ENCODE assay signal across 19 cellular contexts in the genomic region with DNA sequence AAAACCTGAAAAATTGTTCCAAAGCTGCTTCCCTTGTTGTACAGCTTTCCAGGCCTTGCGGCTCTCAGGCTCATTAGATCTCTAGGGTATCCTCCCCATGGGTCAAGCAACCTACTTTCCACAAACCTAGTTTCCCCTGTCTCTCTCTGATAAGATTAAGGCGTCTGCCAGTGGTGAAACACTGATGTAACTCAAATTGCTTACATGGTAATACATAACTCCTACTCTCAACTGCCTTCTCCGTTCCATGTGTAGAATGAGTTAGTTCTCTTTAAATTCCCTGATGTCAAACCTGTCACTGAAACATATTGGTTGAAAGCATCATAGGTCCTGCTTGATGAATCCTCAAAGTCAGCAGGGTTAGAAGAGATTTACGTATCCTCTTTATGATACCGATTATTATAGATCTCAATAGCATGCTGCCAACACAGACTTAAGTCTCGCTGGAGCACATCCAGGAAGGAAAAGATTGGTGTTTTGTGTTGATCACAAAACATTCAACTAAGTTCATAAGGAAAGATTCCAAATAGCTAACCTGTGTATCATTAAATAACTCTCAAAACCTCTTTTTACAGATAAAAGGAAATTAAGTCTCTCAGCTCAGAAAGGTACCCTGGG. TPM values are rescaled to one million over a fixed set of nuclear protein-coding genes. Genes with fewer than 3 reads are reported as not detected.
DNase-seq lines count a peak whose midpoint lies in the region; ATAC-seq and TF ChIP-seq lines count a peak whose summit lies in the region.
"Had no signal": no experiment of that assay in that cellular context is flagged by ENCODE, and none has a peak within 500 bp of the region (broad histone marks: within the 10 kb centered on the region; RNA-seq: fewer than 3 reads in every experiment).

No MANE protein-coding gene starts in this region.

- ATAC-seq in activated CD4-positive, alpha-beta T cell treated with anti-CD3 and anti-CD28 coated beads for 36 hours: no peak
- no peak for ATAC-seq in naive thymus-derived CD8-positive, alpha-beta T cell
- ATAC-seq in Right ventricle myocardium superior (ENCODE audit: poor library complexity): no peak
- ATAC-seq: left lobe of liver had no signal

- no peaks in the 10 kb centered on the region for H3K9me3 Mint-ChIP-seq in activated CD4-positive, alpha-beta T cell treated with anti-CD3 and anti-CD28 coated beads for 36 hours (ENCODE audit: low read depth)
- no peaks in the 10 kb centered on the region for H3K9me3 Mint-ChIP-seq in activated naive CD8-positive, alpha-beta T cell treated with anti-CD3 and anti-CD28 coated beads for 36 hours
- H3K9me3 Mint-ChIP-seq in naive thymus-derived CD8-positive, alpha-beta T cell: no peaks in the 10 kb centered on the region

- CTCF ChIA-PET in activated CD4-positive, alpha-beta T cell treated with anti-CD3 and anti-CD28 coated beads for 36 hours (lab: Charles Lee): interaction anchor here (0.6 to 5.5 kb wide), 7 partner anchors 20 to 411 kb away, joined by 3 to 43 read pairs (median 3); no protein-coding TSS in a partner anchor
- CTCF ChIA-PET in HEK293T (lab: Yijun Ruan, JAX): interaction anchor here (0.7 to 1.2 kb wide), 2 partner anchors 10 to 106 kb away, joined by 3 read pairs; no protein-coding TSS in a partner anchor

- DNase-seq in activated CD4-positive, alpha-beta T cell treated with anti-CD3 and anti-CD28 coated beads for 36 hours: no peak
- no peak for DNase-seq in activated CD4-positive, alpha-beta T cell treated with anti-CD3 and anti-CD28 coated beads, Interleukin-2, amount 50 U/mL, for 4 hours
- no peak for DNase-seq in activated naive CD8-positive, alpha-beta T cell treated with anti-CD3 and anti-CD28 coated beads for 36 hours
- no peak for DNase-seq in naive thymus-derived CD8-positive, alpha-beta T cell
- DNase-seq in HEK293T (ENCODE audit: extremely low spot score) (no peak), D341Med (ENCODE audit: low spot score) (no peak), Right ventricle myocardium superior (no peak)
- DNase-seq: 8988T; activated CD4-positive, alpha-beta T cell treated with anti-CD3 and anti-CD28 coated beads for 48 hours; activated T-cell treated with anti-CD3 and anti-CD28 coated beads, Interleukin-2, amount 50 U/mL, for 48 hours; NCI-H1092 treated with DMSO at 0.1 percent for 48 hours; NCI-H526 treated with DMSO at 0.1 percent for 48 hours; posterior cingulate gyrus; T-helper 9 cell; tibial artery had no signal

- H3K27ac Mint-ChIP-seq in activated CD4-positive, alpha-beta T cell treated with anti-CD3 and anti-CD28 coated beads for 36 hours: peak overlapping the region; percentile 72
- peak overlapping the region; percentile 18 for H3K27ac Mint-ChIP-seq in activated naive CD8-positive, alpha-beta T cell treated with anti-CD3 and anti-CD28 coated beads for 36 hours
- peak overlapping the region; percentile 40 to 69 (median 48) for H3K27ac Mint-ChIP-seq in naive thymus-derived CD8-positive, alpha-beta T cell

- peaks cover 16% of the 10 kb centered on the region for H3K4me1 Mint-ChIP-seq in activated CD4-positive, alpha-beta T cell treated with anti-CD3 and anti-CD28 coated beads for 36 hours
- H3K4me1 Mint-ChIP-seq in activated naive CD8-positive, alpha-beta T cell treated with anti-CD3 and anti-CD28 coated beads for 36 hours: peaks cover 18% of the 10 kb centered on the region
- H3K4me1 Mint-ChIP-seq in naive thymus-derived CD8-positive, alpha-beta T cell: peaks cover 4 to 30% (median 27%) of the 10 kb centered on the region in 4 donors

- intact Hi-C loops in activated CD4-positive, alpha-beta T cell treated with anti-CD3 and anti-CD28 coated beads for 36 hours (cut with DNase I, micrococcal nuclease): loop anchor here in 1 of 2 experiments (10.0 kb wide), 1 partner anchor 776 kb away; the partner anchor contains the start of gene ATP2B4
- intact Hi-C loops in Right ventricle myocardium superior (cut with DNase I): no loop called here

- H3K27me3 Mint-ChIP-seq in activated CD4-positive, alpha-beta T cell treated with anti-CD3 and anti-CD28 coated beads for 36 hours: no peaks in the 10 kb centered on the region
- H3K27me3 Mint-ChIP-seq in activated naive CD8-positive, alpha-beta T cell treated with anti-CD3 and anti-CD28 coated beads for 36 hours: no peaks in the 10 kb centered on the region
- no peaks in the 10 kb centered on the region for H3K27me3 Mint-ChIP-seq in naive thymus-derived CD8-positive, alpha-beta T cell

- POLR2A ChIA-PET in activated CD4-positive, alpha-beta T cell treated with anti-CD3 and anti-CD28 coated beads for 36 hours (lab: Charles Lee): no interaction called here
- POLR2A ChIA-PET in naive thymus-derived CD8-positive, alpha-beta T cell (lab: Charles Lee): interaction anchor here (0.6 to 1.4 kb wide), 3 partner anchors 10 to 23 kb away, joined by 3 to 4 read pairs (median 3); no protein-coding TSS in a partner anchor
- POLR2A ChIA-PET in HEK293T (lab: Yijun Ruan, JAX): no interaction called here

- H3K4me3 Mint-ChIP-seq in activated CD4-positive, alpha-beta T cell treated with anti-CD3 and anti-CD28 coated beads for 36 hours: no peak overlapping the region
- H3K4me3 Mint-ChIP-seq in activated naive CD8-positive, alpha-beta T cell treated with anti-CD3 and anti-CD28 coated beads for 36 hours: no peak overlapping the region
- H3K4me3 Mint-ChIP-seq in naive thymus-derived CD8-positive, alpha-beta T cell: no peak overlapping the region

- peaks cover 61% of the 10 kb centered on the region for H3K36me3 Mint-ChIP-seq in activated CD4-positive, alpha-beta T cell treated with anti-CD3 and anti-CD28 coated beads for 36 hours (ENCODE audit: low read depth)
- peaks cover 25% of the 10 kb centered on the region for H3K36me3 Mint-ChIP-seq in activated naive CD8-positive, alpha-beta T cell treated with anti-CD3 and anti-CD28 coated beads for 36 hours
- peaks cover 0 to 76% (median 13%) of the 10 kb centered on the region in 3 donors for H3K36me3 Mint-ChIP-seq in naive thymus-derived CD8-positive, alpha-beta T cell

TF ChIP-seq in PFSK-1, 5 proteins besides CTCF, POLR2A, EP300 and RAD21 (continues in another document):
- no peak for TF ChIP-seq SIN3A (IDR thresholded peaks at IDR 0.05; ENCODE audit: borderline replicate concordance, insufficient read depth, low read length)
- no peak for TF ChIP-seq FOXP2 (optimal IDR thresholded peaks at IDR 0.05; ENCODE audit: borderline replicate concordance, extremely low read depth, extremely low read length, insufficient read depth)
- no peak for TF ChIP-seq TAF1 (IDR thresholded peaks at IDR 0.05; ENCODE audit: borderline replicate concordance, insufficient read depth, low read length)

TF ChIP-seq in HEK293T, 16 proteins besides CTCF, POLR2A, EP300 and RAD21:
- TF ChIP-seq FOXK2 (IDR thresholded peaks at IDR 0.05): no peak
- TF ChIP-seq TARDBP (IDR thresholded peaks at IDR 0.05): no peak
- TF ChIP-seq FOXM1 (IDR thresholded peaks at IDR 0.05; ENCODE audit: borderline replicate concordance): no peak
- TF ChIP-seq FOXA1 (IDR thresholded peaks at IDR 0.05): no peak
- no peak for TF ChIP-seq SP1 (IDR thresholded peaks at IDR 0.05)
- no peak for TF ChIP-seq HDGF (IDR thresholded peaks at IDR 0.05; ENCODE audit: borderline replicate concordance)
- TF ChIP-seq NFRKB (IDR thresholded peaks at IDR 0.05): no peak
- TF ChIP-seq BHLHE40 (IDR thresholded peaks at IDR 0.05; ENCODE audit: borderline replicate concordance): no peak
- TF ChIP-seq CTBP1 (IDR thresholded peaks at IDR 0.05; ENCODE audit: borderline replicate concordance): no peak
- no peak for TF ChIP-seq ARNT (IDR thresholded peaks at IDR 0.05)
- TF ChIP-seq ELF4 (IDR thresholded peaks at IDR 0.05): no peak
- TF ChIP-seq PKNOX1 (IDR thresholded peaks at IDR 0.05): no peak
TF ChIP-seq in HEK293T: peak in this region for 0.

RNA-seq across cellular contexts. Expression of gene PPP1R15B, which starts 10.6 kb away (rescaled TPM):
- total RNA-seq in activated CD4-positive, alpha-beta T cell treated with anti-CD3 and anti-CD28 coated beads for 36 hours: 10 to 100 TPM; 55.9 to 57.6 TPM
- polyA plus RNA-seq in PFSK-1 (2012; ENCODE audit: insufficient read length, low read depth): 16.5 TPM
- total RNA-seq in activated naive CD8-positive, alpha-beta T cell treated with anti-CD3 and anti-CD28 coated beads for 36 hours: 10 to 100 TPM; 78.6 to 79.9 TPM
- total RNA-seq in naive thymus-derived CD8-positive, alpha-beta T cell: 10 to 100 TPM; 80.7 to 87.3 TPM
- 10 to 100 TPM; 14.2 to 20.8 (median 17.7) TPM for polyA plus RNA-seq in naive thymus-derived CD8-positive, alpha-beta T cell
- 19.7 TPM for total RNA-seq in Right ventricle myocardium superior

RNA-seq across cellular contexts. Expression of gene PLEKHA6, which starts 41.3 kb away (rescaled TPM):
- total RNA-seq in activated CD4-positive, alpha-beta T cell treated with anti-CD3 and anti-CD28 coated beads for 36 hours: under 1 TPM; 0.86 to 0.87 TPM
- polyA plus RNA-seq in PFSK-1 (2012; ENCODE audit: insufficient read length, low read depth): 4.8 TPM
- 1 to 10 TPM in 1 of 2 experiments, under 1 TPM in 1; 0.74 to 1.5 TPM for total RNA-seq in activated naive CD8-positive, alpha-beta T cell treated with anti-CD3 and anti-CD28 coated beads for 36 hours
- 1 to 10 TPM; 1.2 to 2.0 TPM for total RNA-seq in naive thymus-derived CD8-positive, alpha-beta T cell
- polyA plus RNA-seq in naive thymus-derived CD8-positive, alpha-beta T cell: under 1 TPM in 1 of 3 donors, not detected in 2; 0.02 TPM
- total RNA-seq in Right ventricle myocardium superior: 20.0 TPM
- total RNA-seq: OCI-LY7, SK-MEL-5 had no signal

Comparison
In these comparisons a context has a peak if more than half of its experiments do, and no peak if none do; other contexts are left out.
1. H3K27ac Mint-ChIP-seq: peak in every context shown above with its lines; median percentile 72 in activated CD4-positive, alpha-beta T cell treated with anti-CD3 and anti-CD28 coated beads for 36 hours; 48 in naive thymus-derived CD8-positive, alpha-beta T cell; 18 in activated naive CD8-positive, alpha-beta T cell treated with anti-CD3 and anti-CD28 coated beads for 36 hours.